10 cellular contexts compared by ENCODE assay signal in the genomic region with DNA sequence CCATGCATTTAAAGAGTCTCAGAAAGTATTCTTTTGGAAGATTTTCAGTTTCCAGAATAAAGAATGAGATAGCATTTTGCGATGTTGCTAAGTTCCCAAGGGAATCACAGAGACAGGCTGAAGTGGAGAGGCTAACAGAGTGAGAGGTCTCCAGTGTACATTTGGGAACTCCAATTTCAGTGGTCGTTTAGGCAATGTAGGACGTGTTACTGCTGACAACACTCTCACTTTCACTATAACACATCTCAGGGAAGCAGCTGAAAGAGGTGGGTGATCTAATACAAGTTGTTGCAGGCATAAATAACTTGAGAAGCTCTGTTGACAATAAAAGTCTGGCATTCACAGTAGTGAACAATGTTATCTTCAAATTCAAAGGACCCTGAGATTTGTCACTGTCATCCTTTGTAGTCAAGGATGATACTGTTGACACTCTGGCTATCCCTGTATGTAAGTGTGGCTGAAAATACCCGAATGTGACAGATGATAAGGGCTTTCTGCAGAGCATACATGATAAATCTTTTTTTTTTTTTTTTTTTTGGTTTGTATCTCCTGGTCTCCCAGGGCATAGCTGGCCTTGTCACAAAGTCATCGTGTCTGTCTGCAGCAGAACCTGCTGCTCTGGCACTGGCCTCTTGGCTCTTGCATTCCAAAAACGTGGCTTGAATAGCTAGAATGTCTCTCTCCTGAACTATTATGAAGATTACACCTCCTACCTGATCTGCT. TPM values are rescaled to one million over a fixed set of nuclear protein-coding genes. Genes with fewer than 3 reads are reported as not detected.
DNase-seq lines count a peak whose midpoint lies in the region; ATAC-seq and TF ChIP-seq lines count a peak whose summit lies in the region.
"Had no signal": no experiment of that assay in that cellular context is flagged by ENCODE, and none has a peak within 500 bp of the region (broad histone marks: within the 10 kb centered on the region; RNA-seq: fewer than 3 reads in every experiment).

No MANE protein-coding gene starts in this region.

- H3K27ac ChIP-seq in skeletal muscle tissue (ENCODE audit: low read depth, low read length) (no peak overlapping the region), neuronal stem cell (replicated peaks; ENCODE audit: low read length) (no peak overlapping the region), tibial nerve (no peak overlapping the region)

- no peak overlapping the region for H2BK12ac ChIP-seq in neuronal stem cell (ENCODE audit: low read length)

- intact Hi-C loops in Calu3 (cut with micrococcal nuclease; ENCODE audit: unreplicated experiment): no loop called here

- H3K27ac Mint-ChIP-seq in Calu3 (ENCODE audit: unreplicated experiment): no peak overlapping the region
- H3K27ac Mint-ChIP-seq: natural killer cell treated with Interleukin-12 subunit alpha and Interleukin-12 subunit beta and Interleukin-15 and Interleukin-18, amount 100 ng/mL, for 72 hours had no signal

- H3K9me3 Mint-ChIP-seq in Calu3 (ENCODE audit: low read depth, unreplicated experiment): no peaks in the 10 kb centered on the region
- H3K9me3 Mint-ChIP-seq: natural killer cell treated with Interleukin-12 subunit alpha and Interleukin-12 subunit beta and Interleukin-15 and Interleukin-18, amount 100 ng/mL, for 72 hours had no signal

- H3K36me3 ChIP-seq in skeletal muscle tissue (ENCODE audit: control insufficient read depth in 3 of 3, insufficient read depth in 3 of 3, low read length in 3 of 3) (no peaks in the 10 kb centered on the region), neuronal stem cell (replicated peaks in 1 of 2; ENCODE audit: control insufficient read depth in 2 of 2, insufficient read depth in 2 of 2, low read length in 2 of 2) (no peaks in the 10 kb centered on the region), tibial nerve (peaks cover 0 to 14% (median 0%) of the 10 kb centered on the region in 3 donors)

- no peak overlapping the region for H3K18ac ChIP-seq in neuronal stem cell (ENCODE audit: low read length)

- CTCF ChIA-PET in Calu3 (lab: Charles Lee): interaction anchor here (0.7 kb wide), 2 partner anchors 135 to 286 kb away, joined by 5 read pairs; no protein-coding TSS in a partner anchor

- no peak overlapping the region for H3K4me2 ChIP-seq in neuronal stem cell (ENCODE audit: insufficient read depth, low read length, poor library complexity, severe bottlenecking)

- H3K9ac ChIP-seq in skeletal muscle tissue (ENCODE audit: low read depth in 1 of 3, low read length in 3 of 3) (peak overlapping the region in 1 of 3 donors; percentile 59), neuronal stem cell (ENCODE audit: low read depth, low read length, poor library complexity) (no peak overlapping the region)

- no peak overlapping the region for H2AK5ac ChIP-seq in neuronal stem cell (ENCODE audit: low read depth, low read length)

- WGBS in neuronal stem cell (ENCODE audit: extremely low coverage in 2 of 2, insufficient read length in 2 of 2, insufficient replicate concordance in 1 of 2), 2 donors: no CpG with 5 or more reads among the region's 6 CpGs
- WGBS in tibial nerve, 2 donors: 39 to 47% methylated on average over 5 to 6 of the region's 6 CpGs

- H3K36me3 Mint-ChIP-seq in Calu3 (ENCODE audit: insufficient read depth, unreplicated experiment): no peaks in the 10 kb centered on the region
- H3K36me3 Mint-ChIP-seq: natural killer cell treated with Interleukin-12 subunit alpha and Interleukin-12 subunit beta and Interleukin-15 and Interleukin-18, amount 100 ng/mL, for 72 hours had no signal

- no peaks in the 10 kb centered on the region for H3K27me3 ChIP-seq in skeletal muscle tissue (ENCODE audit: control insufficient read depth in 3 of 3, insufficient read depth in 3 of 3, low read length in 3 of 3)
- no peaks in the 10 kb centered on the region for H3K27me3 ChIP-seq in neuronal stem cell (ENCODE audit: control insufficient read depth in 3 of 3, insufficient read depth in 3 of 3, low read depth in 1 of 3, low read length in 3 of 3)
- no peaks in the 10 kb centered on the region for H3K27me3 ChIP-seq in tibial nerve

- H3K9me3 ChIP-seq in skeletal muscle tissue (ENCODE audit: control insufficient read depth in 3 of 3, low read length in 3 of 3) (no peaks in the 10 kb centered on the region), neuronal stem cell (replicated peaks in 1 of 2; ENCODE audit: control insufficient read depth in 2 of 2, insufficient read depth in 1 of 2, low read depth in 1 of 2, low read length in 2 of 2) (no peaks in the 10 kb centered on the region), tibial nerve (no peaks in the 10 kb centered on the region)

- H3K4me3 ChIP-seq in skeletal muscle tissue (ENCODE audit: low read length in 3 of 3) (peak overlapping the region in 2 of 3 donors; percentile 6 to 55), neuronal stem cell (ENCODE audit: low read length in 2 of 2) (no peak overlapping the region), tibial nerve (no peak overlapping the region)

- TF ChIP-seq CTCF in Calu3 (IDR thresholded peaks at IDR 0.05; ENCODE audit: unreplicated experiment) (no peak), tibial nerve (IDR thresholded peaks at IDR 0.05) (no peak)

- TF ChIP-seq EP300 in tibial nerve (IDR thresholded peaks at IDR 0.05): no peak

- no peak for TF ChIP-seq POLR2A in tibial nerve (IDR thresholded peaks at IDR 0.05)

- H4K91ac ChIP-seq in neuronal stem cell (ENCODE audit: low read depth, low read length, poor library complexity): no peak overlapping the region

- H2AFZ ChIP-seq in neuronal stem cell (ENCODE audit: low read length): no peak overlapping the region

- H3K4me3 Mint-ChIP-seq in Calu3 (ENCODE audit: low read depth, unreplicated experiment): no peak overlapping the region
- H3K4me3 Mint-ChIP-seq: natural killer cell treated with Interleukin-12 subunit alpha and Interleukin-12 subunit beta and Interleukin-15 and Interleukin-18, amount 100 ng/mL, for 72 hours had no signal

- H2BK15ac ChIP-seq in neuronal stem cell (ENCODE audit: low read length): no peak overlapping the region

- no peak overlapping the region for H3K14ac ChIP-seq in neuronal stem cell (ENCODE audit: low read length)

- peak; percentile 52 for ATAC-seq in GM19467 (IDR thresholded peaks at IDR 0.05; ENCODE audit: unreplicated experiment)
- ATAC-seq in HG03378 (IDR thresholded peaks at IDR 0.05; ENCODE audit: unreplicated experiment): peak; percentile 60
- ATAC-seq: natural killer cell treated with Interleukin-12 subunit alpha and Interleukin-12 subunit beta and Interleukin-15 and Interleukin-18, amount 100 ng/mL, for 72 hours had no signal

- no TSS peak for BruUV-seq in Calu3 (replicated peaks; lab: Mats Ljungman, UMichigan)

- DNase-seq in amniotic epithelial cell (ENCODE audit: low read depth): peak; percentile 9
- DNase-seq in neuronal stem cell (ENCODE audit: low spot score): no peak
- no peak for DNase-seq in Calu3
- no peak for DNase-seq in tibial nerve (ENCODE audit: low spot score in 2 of 2)
- DNase-seq: stimulated activated naive CD4-positive, alpha-beta T cell had no signal

- H3K4ac ChIP-seq in neuronal stem cell (ENCODE audit: low read length): no peak overlapping the region

- H2BK120ac ChIP-seq in neuronal stem cell (ENCODE audit: low read depth, low read length): no peak overlapping the region

- H4K8ac ChIP-seq in neuronal stem cell (ENCODE audit: low read depth, low read length): no peak overlapping the region

- no peak overlapping the region for H2BK5ac ChIP-seq in neuronal stem cell (ENCODE audit: low read length)

- H3K79me1 ChIP-seq in neuronal stem cell (ENCODE audit: low read depth, low read length): no peaks in the 10 kb centered on the region

- no peaks in the 10 kb centered on the region for H3K27me3 Mint-ChIP-seq in Calu3 (ENCODE audit: unreplicated experiment)
- H3K27me3 Mint-ChIP-seq: natural killer cell treated with Interleukin-12 subunit alpha and Interleukin-12 subunit beta and Interleukin-15 and Interleukin-18, amount 100 ng/mL, for 72 hours had no signal

- H3K4me1 Mint-ChIP-seq in Calu3 (ENCODE audit: low read depth, unreplicated experiment): no peaks in the 10 kb centered on the region

- H3K4me1 ChIP-seq in skeletal muscle tissue (ENCODE audit: control insufficient read depth in 3 of 3, insufficient read depth in 3 of 3, low read length in 3 of 3) (peaks cover 6 to 18% (median 12%) of the 10 kb centered on the region in 3 donors), neuronal stem cell (ENCODE audit: control insufficient read depth in 2 of 2, insufficient read depth in 1 of 2, low read depth in 1 of 2, low read length in 2 of 2) (peaks cover 0 to 1% of the 10 kb centered on the region in 2 donors), tibial nerve (peaks cover 0 to 13% (median 0%) of the 10 kb centered on the region in 4 donors)

- H3K23ac ChIP-seq in neuronal stem cell (ENCODE audit: low read depth, low read length, poor library complexity): no peak overlapping the region

RNA-seq across cellular contexts. Expression of a gene that starts 50.2 kb away (rescaled TPM):
- total RNA-seq in skeletal muscle tissue (1.0 TPM), Calu3 (2022) (not detected in 2 replicates), tibial nerve (1 to 10 TPM in 1 of 4 donors, under 1 TPM in 3; 0.21 to 2.2 (median 0.59) TPM)
- polyA plus RNA-seq in neuronal stem cell (2013, experiment 1 of 2): 1.7 TPM
- 1.8 TPM for polyA plus RNA-seq in neuronal stem cell (2013, experiment 2 of 2)
- total RNA-seq: natural killer cell treated with Interleukin-12 subunit alpha and Interleukin-12 subunit beta and Interleukin-15 and Interleukin-18, amount 100 ng/mL, for 72 hours; NCI-H460 had no signal

Comparison
In these comparisons a context has a peak if more than half of its experiments do, and no peak if none do; other contexts are left out.
1. H3K4me3 ChIP-seq: peak in skeletal muscle tissue (2 of 3); none in neuronal stem cell (0 of 2) and tibial nerve (0 of 4).